Comparison of ENCODE assay signal across 17 cellular contexts in the genomic region with DNA sequence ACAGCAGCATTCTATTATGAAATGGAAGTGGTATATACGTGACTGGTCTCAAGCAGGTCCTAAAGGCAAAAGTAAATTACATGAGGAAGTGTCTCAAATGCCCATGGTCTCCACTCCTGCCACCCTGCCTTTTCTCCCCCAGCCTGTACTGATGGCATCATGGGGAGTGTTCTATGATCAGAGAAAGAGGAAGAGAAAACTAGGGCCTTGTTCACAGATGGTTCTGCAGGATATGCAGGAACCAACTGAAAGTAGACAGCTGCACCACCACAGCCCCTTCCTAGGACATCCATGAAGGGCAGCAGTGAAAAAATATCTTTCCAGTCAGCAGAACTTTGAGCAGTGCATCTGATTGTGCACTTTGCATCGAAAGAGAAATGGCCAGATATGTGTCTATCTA.
"Had no signal": no experiment of that assay in that cellular context is flagged by ENCODE, and none has a peak within 500 bp of the region (broad histone marks: within the 10 kb centered on the region; RNA-seq: fewer than 3 reads in every experiment).

No MANE protein-coding gene starts in this region.

- H3K4me2 ChIP-seq: hepatocyte had no signal

- H3K36me3 ChIP-seq: left ventricle myocardium inferior, lower lobe of right lung, spleen, tibial artery, upper lobe of left lung, vagina had no signal

- H3K4me1 ChIP-seq: foreskin keratinocyte, left ventricle myocardium inferior, lower lobe of right lung, spleen, tibial artery, upper lobe of left lung, vagina had no signal

- H3K27ac ChIP-seq: foreskin keratinocyte, hepatocyte, left ventricle myocardium inferior, lower lobe of right lung, spleen, tibial artery, upper lobe of left lung, vagina had no signal

- H3K27me3 ChIP-seq: foreskin keratinocyte, hepatocyte, spleen, tibial artery, upper lobe of left lung, vagina had no signal

- ATAC-seq: foreskin keratinocyte; left cardiac atrium; lower lobe of right lung; natural killer cell; sciatic nerve; stimulated activated memory B cell treated with anti-CD40 and anti-IgM and Interleukin-4, amounts not matched to agents 10 μg/mL and 1 μg/mL and 100 μg/mL, for 72 hours had no signal

- DNase-seq: foreskin keratinocyte; kidney; left cardiac atrium; left ventricle myocardium inferior; lower lobe of right lung; natural killer cell; posterior cingulate gyrus; spleen; stimulated activated CD4-positive, alpha-beta T cell treated with anti-CD3 and anti-CD28 coated beads, Interleukin-15, amount 100 ng/mL, for 24 hours; stimulated activated CD4-positive, alpha-beta T cell treated with anti-CD3 and anti-CD28 coated beads, Interleukin-1b, Interleukin-23, amount 100 ng/mL, for 48 hours; stimulated activated CD4-positive, alpha-beta T cell treated with anti-CD3 and anti-CD28 coated beads, Interleukin-4, amount 100 ng/mL, for 24 hours; tibial artery; upper lobe of left lung had no signal

- H3K4me3 ChIP-seq: hepatocyte, left ventricle myocardium inferior, lower lobe of right lung, spleen, tibial artery, upper lobe of left lung, vagina had no signal

- H3K9me3 ChIP-seq: left ventricle myocardium inferior, lower lobe of right lung, tibial artery, upper lobe of left lung, vagina had no signal
